Comparison of ENCODE assay signal across 1 cellular context in genomic region chr5:56457887-56458451, GRCh38.
TF ChIP-seq lines count a peak whose summit lies in the region.

No MANE protein-coding gene starts in this region.

TF ChIP-seq in H1, 55 proteins besides CTCF, POLR2A, EP300 and RAD21 (continued from another document):
- TF ChIP-seq USF2 (IDR thresholded peaks at IDR 0.05; ENCODE audit: low read length) (no peak), BCL11A (IDR thresholded peaks at IDR 0.05; ENCODE audit: low read depth in 2 of 2, low read length in 2 of 2) (no peak), SIX5 (IDR thresholded peaks at IDR 0.05; ENCODE audit: low read depth, low read length) (no peak), CREB1 (IDR thresholded peaks at IDR 0.05) (no peak)
